Comparison of ENCODE assay signal across 7 cellular contexts in the genomic region with DNA sequence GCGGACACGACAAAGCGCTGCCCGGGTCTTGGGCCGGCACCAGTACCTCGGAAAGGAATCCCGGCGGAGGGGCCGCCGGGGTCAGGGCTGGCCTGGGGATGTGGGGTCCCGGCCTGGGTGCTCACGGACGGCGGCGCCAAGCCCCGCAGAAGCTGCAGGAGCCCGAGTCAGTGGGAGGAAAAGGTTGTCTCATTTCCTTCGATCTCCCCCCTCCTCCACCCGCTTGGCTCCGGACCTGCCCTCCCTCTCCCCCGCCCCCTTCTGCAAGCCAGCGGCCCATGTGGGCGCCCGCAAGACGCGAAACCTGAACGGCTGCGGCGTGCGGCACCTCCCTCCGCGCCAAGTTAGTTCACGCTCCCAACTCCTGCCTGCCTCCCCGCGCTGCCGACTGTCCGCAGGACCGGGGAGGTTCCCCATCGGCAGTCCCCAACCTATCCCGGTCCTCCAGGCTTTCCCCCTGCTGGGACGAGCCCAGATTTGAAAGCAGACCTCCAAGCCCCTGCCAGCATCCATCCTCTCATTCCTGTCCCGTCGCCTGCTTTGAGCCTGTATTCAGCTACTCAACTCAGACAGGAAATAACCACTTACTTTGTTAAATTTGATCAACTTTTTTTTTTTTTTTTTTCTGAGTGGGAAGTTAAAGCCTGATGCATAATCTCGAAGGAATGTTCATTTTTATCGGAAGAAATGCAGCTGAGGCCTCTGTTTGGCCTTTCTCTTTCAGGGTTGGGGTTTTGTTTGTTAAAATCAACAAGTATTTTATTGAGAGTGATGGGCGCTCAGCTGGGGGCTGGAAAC. TPM values are rescaled to one million over a fixed set of nuclear protein-coding genes. Genes with fewer than 3 reads are reported as not detected.
DNase-seq lines count a peak whose midpoint lies in the region; ATAC-seq and TF ChIP-seq lines count a peak whose summit lies in the region.

A gene with protein sequence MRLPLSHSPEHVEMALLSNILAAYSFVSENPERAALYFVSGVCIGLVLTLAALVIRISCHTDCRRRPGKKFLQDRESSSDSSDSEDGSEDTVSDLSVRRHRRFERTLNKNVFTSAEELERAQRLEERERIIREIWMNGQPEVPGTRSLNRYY (minus strand): TSS at position 172 of the 798 bp plus-strand sequence. CDS start 42,799 bp downstream, outside the sequence.

- CTCF ChIA-PET in GM10248 (lab: Yijun Ruan, JAX) = interaction anchor here (1.2 to 1.3 kb wide), 2 partner anchors 9 to 80 kb away, joined by 3 read pairs; no protein-coding TSS in a partner anchor

- peaks cover 63% of the 10 kb centered on the region for H3K4me1 Mint-ChIP-seq in nephron progenitor cell

- H3K36me3 Mint-ChIP-seq in nephron progenitor cell (ENCODE audit: low read depth) = no peaks in the 10 kb centered on the region

- H3K9me3 Mint-ChIP-seq in nephron progenitor cell = no peaks in the 10 kb centered on the region

- H3K4me3 ChIP-seq in WI38 (ENCODE audit: low read depth, low read length) (peak within 1 kb of the TSS; percentile 90), fibroblast of mammary gland (ENCODE audit: control insufficient read depth, low read depth, low read length) (peak within 1 kb of the TSS; percentile 84)

- DNase-seq in GM10248 (ENCODE audit: extremely low spot score) = peak; percentile 43
- peak; percentile 74 for DNase-seq in fibroblast of mammary gland (ENCODE audit: low read depth)
- DNase-seq in nephron progenitor cell = peak; percentile 79
- DNase-seq in cerebellum (ENCODE audit: low spot score) = no peak
- DNase-seq in GM19240 (ENCODE audit: insufficient read length, low spot score) = no peak

- peak within 1 kb of the TSS; percentile 98 for H3K4me3 Mint-ChIP-seq in nephron progenitor cell

- TF ChIP-seq CTCF in GM10248 (IDR thresholded peaks at IDR 0.05; ENCODE audit: control extremely low read depth, extremely low read depth, low read depth, missing control alignments) (no peak), WI38 (IDR thresholded peaks at IDR 0.05; ENCODE audit: low read depth, low read length) (no peak), fibroblast of mammary gland (conservative IDR thresholded peaks at IDR 0.05; ENCODE audit: control insufficient read depth, insufficient read depth, low read depth, low read length) (no peak), nephron progenitor cell (IDR thresholded peaks at IDR 0.05) (no peak)

- H3K27me3 Mint-ChIP-seq in nephron progenitor cell (ENCODE audit: low read depth, poor library complexity) = peaks cover 22% of the 10 kb centered on the region

- POLR2A ChIA-PET in GM10248 (lab: Yijun Ruan, JAX) = no interaction called here

- H3K27ac Mint-ChIP-seq in nephron progenitor cell = no peak within 1 kb of the TSS

- peak; percentile 40 for ATAC-seq in HG03139 (IDR thresholded peaks at IDR 0.05; ENCODE audit: unreplicated experiment)

RNA-seq across cellular contexts. Expression of the gene that starts here (rescaled TPM):
- total RNA-seq in cerebellum = 0.36 TPM

Comparison
In these comparisons a context has a peak if more than half of its experiments do, and no peak if none do; other contexts are left out.
1. DNase-seq: peak in GM10248 (single experiment), fibroblast of mammary gland (single experiment) and nephron progenitor cell (single experiment); none in cerebellum (single experiment) and GM19240 (single experiment).